Comparison of ENCODE assay signal across 1 cellular context in genomic region chr12:24424889-24425600, GRCh38.
TF ChIP-seq lines count a peak whose summit lies in the region.

No MANE protein-coding gene starts in this region.

TF ChIP-seq in GM23338, 12 proteins besides CTCF, POLR2A, EP300 and RAD21 (continued from another document):
- TF ChIP-seq, protein P1, sequence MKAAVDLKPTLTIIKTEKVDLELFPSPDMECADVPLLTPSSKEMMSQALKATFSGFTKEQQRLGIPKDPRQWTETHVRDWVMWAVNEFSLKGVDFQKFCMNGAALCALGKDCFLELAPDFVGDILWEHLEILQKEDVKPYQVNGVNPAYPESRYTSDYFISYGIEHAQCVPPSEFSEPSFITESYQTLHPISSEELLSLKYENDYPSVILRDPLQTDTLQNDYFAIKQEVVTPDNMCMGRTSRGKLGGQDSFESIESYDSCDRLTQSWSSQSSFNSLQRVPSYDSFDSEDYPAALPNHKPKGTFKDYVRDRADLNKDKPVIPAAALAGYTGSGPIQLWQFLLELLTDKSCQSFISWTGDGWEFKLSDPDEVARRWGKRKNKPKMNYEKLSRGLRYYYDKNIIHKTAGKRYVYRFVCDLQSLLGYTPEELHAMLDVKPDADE (IDR thresholded peaks at IDR 0.05): no peak
- TF ChIP-seq JUNB (IDR thresholded peaks at IDR 0.05; ENCODE audit: unreplicated experiment) (no peak), STAT1 (IDR thresholded peaks at IDR 0.05; ENCODE audit: unreplicated experiment) (no peak), CREB1 (CRISPR knock-in tag; IDR thresholded peaks at IDR 0.05; ENCODE audit: low read depth) (no peak), ZNF114 (CRISPR knock-in tag; IDR thresholded peaks at IDR 0.05) (no peak), POLR2AphosphoS5 (IDR thresholded peaks at IDR 0.05; ENCODE audit: low read depth) (no peak), EZH2phosphoT487 (IDR thresholded peaks at IDR 0.05; ENCODE audit: unreplicated experiment) (no peak), EZH2 (IDR thresholded peaks at IDR 0.05; ENCODE audit: low read depth, unreplicated experiment) (no peak), NANOG (IDR thresholded peaks at IDR 0.05; ENCODE audit: borderline replicate concordance) (no peak)
- TF ChIP-seq, protein P2, sequence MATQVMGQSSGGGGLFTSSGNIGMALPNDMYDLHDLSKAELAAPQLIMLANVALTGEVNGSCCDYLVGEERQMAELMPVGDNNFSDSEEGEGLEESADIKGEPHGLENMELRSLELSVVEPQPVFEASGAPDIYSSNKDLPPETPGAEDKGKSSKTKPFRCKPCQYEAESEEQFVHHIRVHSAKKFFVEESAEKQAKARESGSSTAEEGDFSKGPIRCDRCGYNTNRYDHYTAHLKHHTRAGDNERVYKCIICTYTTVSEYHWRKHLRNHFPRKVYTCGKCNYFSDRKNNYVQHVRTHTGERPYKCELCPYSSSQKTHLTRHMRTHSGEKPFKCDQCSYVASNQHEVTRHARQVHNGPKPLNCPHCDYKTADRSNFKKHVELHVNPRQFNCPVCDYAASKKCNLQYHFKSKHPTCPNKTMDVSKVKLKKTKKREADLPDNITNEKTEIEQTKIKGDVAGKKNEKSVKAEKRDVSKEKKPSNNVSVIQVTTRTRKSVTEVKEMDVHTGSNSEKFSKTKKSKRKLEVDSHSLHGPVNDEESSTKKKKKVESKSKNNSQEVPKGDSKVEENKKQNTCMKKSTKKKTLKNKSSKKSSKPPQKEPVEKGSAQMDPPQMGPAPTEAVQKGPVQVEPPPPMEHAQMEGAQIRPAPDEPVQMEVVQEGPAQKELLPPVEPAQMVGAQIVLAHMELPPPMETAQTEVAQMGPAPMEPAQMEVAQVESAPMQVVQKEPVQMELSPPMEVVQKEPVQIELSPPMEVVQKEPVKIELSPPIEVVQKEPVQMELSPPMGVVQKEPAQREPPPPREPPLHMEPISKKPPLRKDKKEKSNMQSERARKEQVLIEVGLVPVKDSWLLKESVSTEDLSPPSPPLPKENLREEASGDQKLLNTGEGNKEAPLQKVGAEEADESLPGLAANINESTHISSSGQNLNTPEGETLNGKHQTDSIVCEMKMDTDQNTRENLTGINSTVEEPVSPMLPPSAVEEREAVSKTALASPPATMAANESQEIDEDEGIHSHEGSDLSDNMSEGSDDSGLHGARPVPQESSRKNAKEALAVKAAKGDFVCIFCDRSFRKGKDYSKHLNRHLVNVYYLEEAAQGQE (IDR thresholded peaks at IDR 0.05; ENCODE audit: unreplicated experiment): no peak
